ENCODE assay signal across 9 cellular contexts in the genomic region with DNA sequence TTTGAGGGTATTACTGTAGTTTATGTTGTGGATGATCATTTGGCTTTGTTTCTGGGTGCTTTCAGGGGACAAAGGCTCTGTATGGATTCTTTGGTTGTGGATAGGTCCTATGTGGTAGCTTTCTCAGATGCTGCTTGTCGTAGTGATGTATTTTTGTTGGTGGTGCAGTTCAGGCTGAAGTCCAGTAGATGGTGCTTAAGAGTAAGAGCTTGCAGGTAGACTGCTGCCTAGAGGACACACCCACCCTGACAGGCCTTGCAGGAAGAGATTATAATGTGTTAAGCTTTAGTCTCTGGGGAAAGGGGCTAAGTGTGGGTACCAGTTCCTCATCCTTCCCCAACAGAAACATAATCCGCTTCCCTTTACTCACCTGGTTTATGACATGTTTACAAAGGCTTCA.
DNase-seq lines count a peak whose midpoint lies in the region; ATAC-seq and TF ChIP-seq lines count a peak whose summit lies in the region.
"Had no signal": no experiment of that assay in that cellular context is flagged by ENCODE, and none has a peak within 500 bp of the region (broad histone marks: within the 10 kb centered on the region; RNA-seq: fewer than 3 reads in every experiment).

No MANE protein-coding gene starts in this region.

- H2BK15ac ChIP-seq in neuronal stem cell (ENCODE audit: low read length): no peak overlapping the region

- H2BK120ac ChIP-seq in neuronal stem cell (ENCODE audit: low read depth, low read length): no peak overlapping the region

- H3K79me1 ChIP-seq in neuronal stem cell (ENCODE audit: low read depth, low read length): no peaks in the 10 kb centered on the region

- peak; percentile 81 for ATAC-seq in GM19023 (IDR thresholded peaks at IDR 0.05; ENCODE audit: unreplicated experiment)
- ATAC-seq in HG03108 (IDR thresholded peaks at IDR 0.05; ENCODE audit: unreplicated experiment): peak; percentile 61

- H3K4ac ChIP-seq in neuronal stem cell (ENCODE audit: low read length): no peak overlapping the region

- no peaks in the 10 kb centered on the region for H3K36me3 ChIP-seq in neuronal stem cell (replicated peaks in 1 of 2; ENCODE audit: control insufficient read depth in 2 of 2, insufficient read depth in 2 of 2, low read length in 2 of 2)
- H3K36me3 ChIP-seq: SJSA1 had no signal

- no peak overlapping the region for H2BK12ac ChIP-seq in neuronal stem cell (ENCODE audit: low read length)

- peaks cover 0 to 4% of the 10 kb centered on the region in 2 donors for H3K4me1 ChIP-seq in neuronal stem cell (ENCODE audit: control insufficient read depth in 2 of 2, insufficient read depth in 1 of 2, low read depth in 1 of 2, low read length in 2 of 2)
- H3K4me1 ChIP-seq: SJSA1 had no signal

- DNase-seq in DMS 273 (lab: John Stamatoyannopoulos, UW; ENCODE audit: unreplicated experiment) (peak; percentile 80), NCI-H2171 treated with DMSO at 0.1 percent for 48 hours (lab: John Stamatoyannopoulos, UW) (peak; percentile 84), T47D (ENCODE audit: low read depth in 1 of 2, low spot score in 1 of 2) (peak; percentile 19 to 75), retinal pigment epithelial cell (ENCODE audit: low read depth) (peak; percentile 9), amniotic stem cell (lab: John Stamatoyannopoulos, UW) (no peak), neuronal stem cell (ENCODE audit: low spot score) (no peak)

- H2BK5ac ChIP-seq in neuronal stem cell (ENCODE audit: low read length): no peak overlapping the region

- no peak overlapping the region for H2AK5ac ChIP-seq in neuronal stem cell (ENCODE audit: low read depth, low read length)

- H3K18ac ChIP-seq in neuronal stem cell (ENCODE audit: low read length): no peak overlapping the region

- H3K27me3 ChIP-seq in neuronal stem cell (ENCODE audit: control insufficient read depth in 3 of 3, insufficient read depth in 3 of 3, low read depth in 1 of 3, low read length in 3 of 3): no peaks in the 10 kb centered on the region
- H3K27me3 ChIP-seq: SJSA1 had no signal

- H3K9ac ChIP-seq in neuronal stem cell (ENCODE audit: low read depth, low read length, poor library complexity): no peak overlapping the region

- H3K4me2 ChIP-seq in neuronal stem cell (ENCODE audit: insufficient read depth, low read length, poor library complexity, severe bottlenecking): no peak overlapping the region

- peak; percentile 70 for TF ChIP-seq CTCF in retinal pigment epithelial cell (conservative IDR thresholded peaks at IDR 0.05; ENCODE audit: low read depth, low read length)

- in situ Hi-C loops in T47D (cut with HindIII; ENCODE audit: low pct_unique_long_range_greater_than_20kb, low sequenced_read_pairs): no loop called here

- no peak overlapping the region for H3K23ac ChIP-seq in neuronal stem cell (ENCODE audit: low read depth, low read length, poor library complexity)

- H3K14ac ChIP-seq in neuronal stem cell (ENCODE audit: low read length): no peak overlapping the region

- no peak overlapping the region for H4K91ac ChIP-seq in neuronal stem cell (ENCODE audit: low read depth, low read length, poor library complexity)

- no peak overlapping the region for H4K8ac ChIP-seq in neuronal stem cell (ENCODE audit: low read depth, low read length)

- no CpG with 5 or more reads among the region's 2 CpGs for WGBS in neuronal stem cell (ENCODE audit: extremely low coverage in 2 of 2, insufficient read length in 2 of 2, insufficient replicate concordance in 1 of 2), 2 donors

- H3K4me3 ChIP-seq in retinal pigment epithelial cell (ENCODE audit: low read length): no peak overlapping the region
- H3K4me3 ChIP-seq in neuronal stem cell (ENCODE audit: low read length in 2 of 2): no peak overlapping the region
- H3K4me3 ChIP-seq: SJSA1 had no signal

- no peak overlapping the region for H3K27ac ChIP-seq in neuronal stem cell (replicated peaks; ENCODE audit: low read length)
- H3K27ac ChIP-seq: SJSA1 had no signal

- H2AFZ ChIP-seq in neuronal stem cell (ENCODE audit: low read length): no peak overlapping the region

- H3K9me3 ChIP-seq in neuronal stem cell (replicated peaks in 1 of 2; ENCODE audit: control insufficient read depth in 2 of 2, insufficient read depth in 1 of 2, low read depth in 1 of 2, low read length in 2 of 2): peaks cover 0 to 9% of the 10 kb centered on the region in 2 donors
- H3K9me3 ChIP-seq: SJSA1 had no signal

Comparison
In these comparisons a context has a peak if more than half of its experiments do, and no peak if none do; other contexts are left out.
1. DNase-seq: peak in DMS 273 (single experiment), NCI-H2171 treated with DMSO at 0.1 percent for 48 hours (single experiment), T47D (2 of 2) and retinal pigment epithelial cell (single experiment); none in amniotic stem cell (single experiment) and neuronal stem cell (single experiment).